In the genomic region with DNA sequence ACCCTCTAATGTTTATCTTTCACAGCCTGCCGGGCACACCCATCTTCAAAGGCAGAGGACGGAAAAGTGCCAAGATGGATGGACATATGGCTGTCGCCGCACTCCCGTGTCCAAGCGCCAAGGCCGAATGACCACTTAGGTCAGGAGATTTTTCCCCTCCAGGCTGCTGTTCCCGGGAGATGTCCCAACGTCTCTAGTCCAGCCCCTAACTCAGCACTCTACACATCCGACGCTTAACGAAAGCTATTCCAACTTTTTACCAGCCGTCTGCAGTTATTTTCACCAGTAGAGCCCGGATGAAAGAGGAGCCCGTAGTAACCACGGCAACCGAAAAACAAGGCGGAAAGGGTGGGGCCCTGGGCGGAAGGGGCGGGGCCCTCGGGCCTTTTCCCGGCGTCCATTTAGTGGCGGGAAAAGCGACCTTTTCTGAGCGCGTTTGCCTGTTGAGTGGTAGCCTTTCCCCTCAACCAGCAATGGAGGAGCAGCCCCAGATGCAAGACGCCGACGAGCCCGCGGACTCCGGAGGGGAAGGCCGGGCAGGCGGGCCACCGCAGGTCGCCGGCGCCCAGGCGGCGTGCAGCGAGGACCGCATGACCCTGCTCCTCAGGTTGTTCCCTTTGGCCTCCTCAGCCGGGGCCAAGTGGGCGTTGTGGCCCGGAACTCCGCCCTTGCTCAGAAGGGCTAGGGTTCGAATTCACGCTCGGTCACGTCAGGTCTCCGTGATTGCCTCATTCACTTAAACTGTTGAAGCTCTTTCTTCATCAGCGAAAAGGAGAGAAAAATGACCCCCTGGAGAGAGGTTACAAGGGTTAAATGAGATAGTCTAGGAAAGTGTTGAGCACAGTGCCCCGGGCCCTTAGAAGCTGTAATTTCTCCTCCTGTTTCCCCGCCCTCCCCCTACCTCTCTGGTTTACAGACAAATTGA, we compare ENCODE assay signal across 2 cellular contexts.
TF ChIP-seq lines count a peak whose summit lies in the region.

A gene with protein sequence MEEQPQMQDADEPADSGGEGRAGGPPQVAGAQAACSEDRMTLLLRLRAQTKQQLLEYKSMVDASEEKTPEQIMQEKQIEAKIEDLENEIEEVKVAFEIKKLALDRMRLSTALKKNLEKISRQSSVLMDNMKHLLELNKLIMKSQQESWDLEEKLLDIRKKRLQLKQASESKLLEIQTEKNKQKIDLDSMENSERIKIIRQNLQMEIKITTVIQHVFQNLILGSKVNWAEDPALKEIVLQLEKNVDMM (plus strand): TSS at position 422 of the 925 bp plus-strand sequence. CDS start 52 bp downstream, at position 474.

TF ChIP-seq in A549, 52 proteins besides CTCF, POLR2A, EP300 and RAD21 (continued from another document):
- TF ChIP-seq, protein P1, sequence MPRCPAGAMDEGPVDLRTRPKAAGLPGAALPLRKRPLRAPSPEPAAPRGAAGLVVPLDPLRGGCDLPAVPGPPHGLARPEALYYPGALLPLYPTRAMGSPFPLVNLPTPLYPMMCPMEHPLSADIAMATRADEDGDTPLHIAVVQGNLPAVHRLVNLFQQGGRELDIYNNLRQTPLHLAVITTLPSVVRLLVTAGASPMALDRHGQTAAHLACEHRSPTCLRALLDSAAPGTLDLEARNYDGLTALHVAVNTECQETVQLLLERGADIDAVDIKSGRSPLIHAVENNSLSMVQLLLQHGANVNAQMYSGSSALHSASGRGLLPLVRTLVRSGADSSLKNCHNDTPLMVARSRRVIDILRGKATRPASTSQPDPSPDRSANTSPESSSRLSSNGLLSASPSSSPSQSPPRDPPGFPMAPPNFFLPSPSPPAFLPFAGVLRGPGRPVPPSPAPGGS (IDR thresholded peaks at IDR 0.05) = peak; percentile 77; the same call in 1 of the 3 replicates
- TF ChIP-seq HOXB5 (CRISPR knock-in tag; IDR thresholded peaks at IDR 0.05) (no peak; the same call in 1 of the 2 replicates), HOXB13 (CRISPR knock-in tag; IDR thresholded peaks at IDR 0.05; ENCODE audit: low read depth) (no peak), SREBF2 (IDR thresholded peaks at IDR 0.05) (no peak), TFCP2L1 (CRISPR knock-in tag; IDR thresholded peaks at IDR 0.05) (no peak), ZFP36 (IDR thresholded peaks at IDR 0.05; ENCODE audit: borderline replicate concordance, partially characterized antibody) (no peak), SMC3 (IDR thresholded peaks at IDR 0.05) (no peak), FOSB (CRISPR knock-in tag; IDR thresholded peaks at IDR 0.05) (no peak), MAFK (IDR thresholded peaks at IDR 0.05; ENCODE audit: partially characterized antibody) (no peak), FOSL2 (IDR thresholded peaks at IDR 0.05) (no peak), FOSL2 (CRISPR knock-in tag; IDR thresholded peaks at IDR 0.05) (no peak), ZSCAN20 (CRISPR knock-in tag; IDR thresholded peaks at IDR 0.05) (no peak), NFE2L2 (conservative IDR thresholded peaks at IDR 0.05; ENCODE audit: low read length) (no peak), CBX2 (IDR thresholded peaks at IDR 0.05; ENCODE audit: borderline replicate concordance, low read depth) (no peak), RNF2 (IDR thresholded peaks at IDR 0.05; ENCODE audit: borderline replicate concordance, low read depth) (no peak), POLR2AphosphoS2 (conservative IDR thresholded peaks at IDR 0.05; ENCODE audit: low read length) (no peak), MAZ (IDR thresholded peaks at IDR 0.05; ENCODE audit: borderline replicate concordance, low read depth, low read length) (no peak), NR3C1 (IDR thresholded peaks at IDR 0.05) (no peak), JUN (IDR thresholded peaks at IDR 0.05) (peak; percentile 13 to 94; a peak in 4 of 5 replicates)
- TF ChIP-seq, protein P2, sequence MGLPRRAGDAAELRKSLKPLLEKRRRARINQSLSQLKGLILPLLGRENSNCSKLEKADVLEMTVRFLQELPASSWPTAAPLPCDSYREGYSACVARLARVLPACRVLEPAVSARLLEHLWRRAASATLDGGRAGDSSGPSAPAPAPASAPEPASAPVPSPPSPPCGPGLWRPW (IDR thresholded peaks at IDR 0.05) = no peak
- TF ChIP-seq, protein P3, sequence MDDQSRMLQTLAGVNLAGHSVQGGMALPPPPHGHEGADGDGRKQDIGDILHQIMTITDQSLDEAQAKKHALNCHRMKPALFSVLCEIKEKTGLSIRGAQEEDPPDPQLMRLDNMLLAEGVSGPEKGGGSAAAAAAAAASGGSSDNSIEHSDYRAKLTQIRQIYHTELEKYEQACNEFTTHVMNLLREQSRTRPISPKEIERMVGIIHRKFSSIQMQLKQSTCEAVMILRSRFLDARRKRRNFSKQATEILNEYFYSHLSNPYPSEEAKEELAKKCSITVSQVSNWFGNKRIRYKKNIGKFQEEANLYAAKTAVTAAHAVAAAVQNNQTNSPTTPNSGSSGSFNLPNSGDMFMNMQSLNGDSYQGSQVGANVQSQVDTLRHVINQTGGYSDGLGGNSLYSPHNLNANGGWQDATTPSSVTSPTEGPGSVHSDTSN (IDR thresholded peaks at IDR 0.05) = peak; percentile 8; the same call in 1 of the 2 replicates
- TF ChIP-seq, protein P4, sequence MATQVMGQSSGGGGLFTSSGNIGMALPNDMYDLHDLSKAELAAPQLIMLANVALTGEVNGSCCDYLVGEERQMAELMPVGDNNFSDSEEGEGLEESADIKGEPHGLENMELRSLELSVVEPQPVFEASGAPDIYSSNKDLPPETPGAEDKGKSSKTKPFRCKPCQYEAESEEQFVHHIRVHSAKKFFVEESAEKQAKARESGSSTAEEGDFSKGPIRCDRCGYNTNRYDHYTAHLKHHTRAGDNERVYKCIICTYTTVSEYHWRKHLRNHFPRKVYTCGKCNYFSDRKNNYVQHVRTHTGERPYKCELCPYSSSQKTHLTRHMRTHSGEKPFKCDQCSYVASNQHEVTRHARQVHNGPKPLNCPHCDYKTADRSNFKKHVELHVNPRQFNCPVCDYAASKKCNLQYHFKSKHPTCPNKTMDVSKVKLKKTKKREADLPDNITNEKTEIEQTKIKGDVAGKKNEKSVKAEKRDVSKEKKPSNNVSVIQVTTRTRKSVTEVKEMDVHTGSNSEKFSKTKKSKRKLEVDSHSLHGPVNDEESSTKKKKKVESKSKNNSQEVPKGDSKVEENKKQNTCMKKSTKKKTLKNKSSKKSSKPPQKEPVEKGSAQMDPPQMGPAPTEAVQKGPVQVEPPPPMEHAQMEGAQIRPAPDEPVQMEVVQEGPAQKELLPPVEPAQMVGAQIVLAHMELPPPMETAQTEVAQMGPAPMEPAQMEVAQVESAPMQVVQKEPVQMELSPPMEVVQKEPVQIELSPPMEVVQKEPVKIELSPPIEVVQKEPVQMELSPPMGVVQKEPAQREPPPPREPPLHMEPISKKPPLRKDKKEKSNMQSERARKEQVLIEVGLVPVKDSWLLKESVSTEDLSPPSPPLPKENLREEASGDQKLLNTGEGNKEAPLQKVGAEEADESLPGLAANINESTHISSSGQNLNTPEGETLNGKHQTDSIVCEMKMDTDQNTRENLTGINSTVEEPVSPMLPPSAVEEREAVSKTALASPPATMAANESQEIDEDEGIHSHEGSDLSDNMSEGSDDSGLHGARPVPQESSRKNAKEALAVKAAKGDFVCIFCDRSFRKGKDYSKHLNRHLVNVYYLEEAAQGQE (IDR thresholded peaks at IDR 0.05) = no peak

TF ChIP-seq in K562, 482 proteins besides CTCF, POLR2A, EP300 and RAD21 (continued from another document and continues in another):
- TF ChIP-seq, protein P5, sequence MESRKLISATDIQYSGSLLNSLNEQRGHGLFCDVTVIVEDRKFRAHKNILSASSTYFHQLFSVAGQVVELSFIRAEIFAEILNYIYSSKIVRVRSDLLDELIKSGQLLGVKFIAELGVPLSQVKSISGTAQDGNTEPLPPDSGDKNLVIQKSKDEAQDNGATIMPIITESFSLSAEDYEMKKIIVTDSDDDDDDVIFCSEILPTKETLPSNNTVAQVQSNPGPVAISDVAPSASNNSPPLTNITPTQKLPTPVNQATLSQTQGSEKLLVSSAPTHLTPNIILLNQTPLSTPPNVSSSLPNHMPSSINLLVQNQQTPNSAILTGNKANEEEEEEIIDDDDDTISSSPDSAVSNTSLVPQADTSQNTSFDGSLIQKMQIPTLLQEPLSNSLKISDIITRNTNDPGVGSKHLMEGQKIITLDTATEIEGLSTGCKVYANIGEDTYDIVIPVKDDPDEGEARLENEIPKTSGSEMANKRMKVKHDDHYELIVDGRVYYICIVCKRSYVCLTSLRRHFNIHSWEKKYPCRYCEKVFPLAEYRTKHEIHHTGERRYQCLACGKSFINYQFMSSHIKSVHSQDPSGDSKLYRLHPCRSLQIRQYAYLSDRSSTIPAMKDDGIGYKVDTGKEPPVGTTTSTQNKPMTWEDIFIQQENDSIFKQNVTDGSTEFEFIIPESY (CRISPR knock-in tag; IDR thresholded peaks at IDR 0.05) = no peak
- TF ChIP-seq SMARCB1 (IDR thresholded peaks at IDR 0.05; ENCODE audit: insufficient read length, low read depth) = no peak
- TF ChIP-seq, protein P6, sequence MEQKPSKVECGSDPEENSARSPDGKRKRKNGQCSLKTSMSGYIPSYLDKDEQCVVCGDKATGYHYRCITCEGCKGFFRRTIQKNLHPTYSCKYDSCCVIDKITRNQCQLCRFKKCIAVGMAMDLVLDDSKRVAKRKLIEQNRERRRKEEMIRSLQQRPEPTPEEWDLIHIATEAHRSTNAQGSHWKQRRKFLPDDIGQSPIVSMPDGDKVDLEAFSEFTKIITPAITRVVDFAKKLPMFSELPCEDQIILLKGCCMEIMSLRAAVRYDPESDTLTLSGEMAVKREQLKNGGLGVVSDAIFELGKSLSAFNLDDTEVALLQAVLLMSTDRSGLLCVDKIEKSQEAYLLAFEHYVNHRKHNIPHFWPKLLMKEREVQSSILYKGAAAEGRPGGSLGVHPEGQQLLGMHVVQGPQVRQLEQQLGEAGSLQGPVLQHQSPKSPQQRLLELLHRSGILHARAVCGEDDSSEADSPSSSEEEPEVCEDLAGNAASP (IDR thresholded peaks at IDR 0.05) = peak; percentile 49; the same call in 1 of the 2 replicates
- no peak for TF ChIP-seq ZNF507 (tag; conservative IDR thresholded peaks at IDR 0.05)
- TF ChIP-seq FUS (optimal IDR thresholded peaks at IDR 0.05; ENCODE audit: low read depth, low read length) = no peak
- TF ChIP-seq, protein P7, sequence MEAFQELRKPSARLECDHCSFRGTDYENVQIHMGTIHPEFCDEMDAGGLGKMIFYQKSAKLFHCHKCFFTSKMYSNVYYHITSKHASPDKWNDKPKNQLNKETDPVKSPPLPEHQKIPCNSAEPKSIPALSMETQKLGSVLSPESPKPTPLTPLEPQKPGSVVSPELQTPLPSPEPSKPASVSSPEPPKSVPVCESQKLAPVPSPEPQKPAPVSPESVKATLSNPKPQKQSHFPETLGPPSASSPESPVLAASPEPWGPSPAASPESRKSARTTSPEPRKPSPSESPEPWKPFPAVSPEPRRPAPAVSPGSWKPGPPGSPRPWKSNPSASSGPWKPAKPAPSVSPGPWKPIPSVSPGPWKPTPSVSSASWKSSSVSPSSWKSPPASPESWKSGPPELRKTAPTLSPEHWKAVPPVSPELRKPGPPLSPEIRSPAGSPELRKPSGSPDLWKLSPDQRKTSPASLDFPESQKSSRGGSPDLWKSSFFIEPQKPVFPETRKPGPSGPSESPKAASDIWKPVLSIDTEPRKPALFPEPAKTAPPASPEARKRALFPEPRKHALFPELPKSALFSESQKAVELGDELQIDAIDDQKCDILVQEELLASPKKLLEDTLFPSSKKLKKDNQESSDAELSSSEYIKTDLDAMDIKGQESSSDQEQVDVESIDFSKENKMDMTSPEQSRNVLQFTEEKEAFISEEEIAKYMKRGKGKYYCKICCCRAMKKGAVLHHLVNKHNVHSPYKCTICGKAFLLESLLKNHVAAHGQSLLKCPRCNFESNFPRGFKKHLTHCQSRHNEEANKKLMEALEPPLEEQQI (IDR thresholded peaks at IDR 0.05) = no peak
- peak; percentile 74 for TF ChIP-seq CCNT2 (IDR thresholded peaks at IDR 0.05; ENCODE audit: borderline replicate concordance, extremely low read depth, insufficient read length, low read depth, low read length)
- TF ChIP-seq, protein P8, sequence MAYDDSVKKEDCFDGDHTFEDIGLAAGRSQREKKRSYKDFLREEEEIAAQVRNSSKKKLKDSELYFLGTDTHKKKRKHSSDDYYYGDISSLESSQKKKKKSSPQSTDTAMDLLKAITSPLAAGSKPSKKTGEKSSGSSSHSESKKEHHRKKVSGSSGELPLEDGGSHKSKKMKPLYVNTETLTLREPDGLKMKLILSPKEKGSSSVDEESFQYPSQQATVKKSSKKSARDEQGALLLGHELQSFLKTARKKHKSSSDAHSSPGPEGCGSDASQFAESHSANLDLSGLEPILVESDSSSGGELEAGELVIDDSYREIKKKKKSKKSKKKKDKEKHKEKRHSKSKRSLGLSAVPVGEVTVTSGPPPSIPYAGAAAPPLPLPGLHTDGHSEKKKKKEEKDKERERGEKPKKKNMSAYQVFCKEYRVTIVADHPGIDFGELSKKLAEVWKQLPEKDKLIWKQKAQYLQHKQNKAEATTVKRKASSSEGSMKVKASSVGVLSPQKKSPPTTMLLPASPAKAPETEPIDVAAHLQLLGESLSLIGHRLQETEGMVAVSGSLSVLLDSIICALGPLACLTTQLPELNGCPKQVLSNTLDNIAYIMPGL (CRISPR knock-in tag; IDR thresholded peaks at IDR 0.05) = peak; percentile 29; the same call in 1 of the 2 replicates
- TF ChIP-seq CCAR2 (IDR thresholded peaks at IDR 0.05; ENCODE audit: low read depth, low read length) = no peak
- TF ChIP-seq, protein P9, sequence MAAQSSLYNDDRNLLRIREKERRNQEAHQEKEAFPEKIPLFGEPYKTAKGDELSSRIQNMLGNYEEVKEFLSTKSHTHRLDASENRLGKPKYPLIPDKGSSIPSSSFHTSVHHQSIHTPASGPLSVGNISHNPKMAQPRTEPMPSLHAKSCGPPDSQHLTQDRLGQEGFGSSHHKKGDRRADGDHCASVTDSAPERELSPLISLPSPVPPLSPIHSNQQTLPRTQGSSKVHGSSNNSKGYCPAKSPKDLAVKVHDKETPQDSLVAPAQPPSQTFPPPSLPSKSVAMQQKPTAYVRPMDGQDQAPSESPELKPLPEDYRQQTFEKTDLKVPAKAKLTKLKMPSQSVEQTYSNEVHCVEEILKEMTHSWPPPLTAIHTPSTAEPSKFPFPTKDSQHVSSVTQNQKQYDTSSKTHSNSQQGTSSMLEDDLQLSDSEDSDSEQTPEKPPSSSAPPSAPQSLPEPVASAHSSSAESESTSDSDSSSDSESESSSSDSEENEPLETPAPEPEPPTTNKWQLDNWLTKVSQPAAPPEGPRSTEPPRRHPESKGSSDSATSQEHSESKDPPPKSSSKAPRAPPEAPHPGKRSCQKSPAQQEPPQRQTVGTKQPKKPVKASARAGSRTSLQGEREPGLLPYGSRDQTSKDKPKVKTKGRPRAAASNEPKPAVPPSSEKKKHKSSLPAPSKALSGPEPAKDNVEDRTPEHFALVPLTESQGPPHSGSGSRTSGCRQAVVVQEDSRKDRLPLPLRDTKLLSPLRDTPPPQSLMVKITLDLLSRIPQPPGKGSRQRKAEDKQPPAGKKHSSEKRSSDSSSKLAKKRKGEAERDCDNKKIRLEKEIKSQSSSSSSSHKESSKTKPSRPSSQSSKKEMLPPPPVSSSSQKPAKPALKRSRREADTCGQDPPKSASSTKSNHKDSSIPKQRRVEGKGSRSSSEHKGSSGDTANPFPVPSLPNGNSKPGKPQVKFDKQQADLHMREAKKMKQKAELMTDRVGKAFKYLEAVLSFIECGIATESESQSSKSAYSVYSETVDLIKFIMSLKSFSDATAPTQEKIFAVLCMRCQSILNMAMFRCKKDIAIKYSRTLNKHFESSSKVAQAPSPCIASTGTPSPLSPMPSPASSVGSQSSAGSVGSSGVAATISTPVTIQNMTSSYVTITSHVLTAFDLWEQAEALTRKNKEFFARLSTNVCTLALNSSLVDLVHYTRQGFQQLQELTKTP (IDR thresholded peaks at IDR 0.05; ENCODE audit: low read depth in 1 of 2, partially characterized antibody in 2 of 2) = peak in 1 of 2 experiments; percentile 23
- peak; percentile 86 for TF ChIP-seq TBP (optimal IDR thresholded peaks at IDR 0.05; ENCODE audit: low read depth, low read length)
- TF ChIP-seq STAG1 (CRISPR knock-in tag; IDR thresholded peaks at IDR 0.05; ENCODE audit: borderline replicate concordance) = no peak
- no peak for TF ChIP-seq ZNF165 (CRISPR knock-in tag; IDR thresholded peaks at IDR 0.05; ENCODE audit: borderline replicate concordance)
- no peak for TF ChIP-seq ZNF140 (CRISPR knock-in tag; IDR thresholded peaks at IDR 0.05)
- TF ChIP-seq SRSF7 (optimal IDR thresholded peaks at IDR 0.05; ENCODE audit: low read depth, low read length) = no peak
- no peak for TF ChIP-seq HNRNPK (IDR thresholded peaks at IDR 0.05; ENCODE audit: low read depth, low read length, poor library complexity, severe bottlenecking)
